ENCODE assay signal across 4 cellular contexts in the genomic region with DNA sequence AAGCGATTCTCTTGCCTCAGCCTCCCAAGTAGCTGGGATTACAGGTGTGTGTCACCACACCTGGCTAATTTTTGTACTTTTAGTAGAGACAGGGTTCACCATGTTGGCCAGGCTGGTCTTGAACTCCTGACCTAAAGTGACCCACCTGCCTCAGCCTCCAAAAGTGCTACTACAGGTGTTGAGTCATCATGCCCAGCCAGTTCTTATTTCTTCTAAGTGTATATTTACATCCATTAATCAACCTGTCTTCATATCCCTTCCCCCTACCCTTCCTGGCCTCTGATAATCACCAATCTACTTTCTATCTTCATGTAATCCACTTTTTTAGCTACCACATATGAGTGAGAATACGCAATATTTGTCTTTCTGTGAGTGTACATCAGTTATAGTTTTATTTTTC. TPM values are rescaled to one million over a fixed set of nuclear protein-coding genes. Genes with fewer than 3 reads are reported as not detected.
"Had no signal": no experiment of that assay in that cellular context is flagged by ENCODE, and none has a peak within 500 bp of the region (broad histone marks: within the 10 kb centered on the region; RNA-seq: fewer than 3 reads in every experiment).

No MANE protein-coding gene starts in this region.

RNA-seq across cellular contexts. Expression of a gene that starts 42.4 kb away (rescaled TPM):
- total RNA-seq: GM23248, H1, H9, IMR-90 had no signal
- polyA plus RNA-seq: GM23248, H1, IMR-90 had no signal

RNA-seq across cellular contexts. Expression of a gene that starts 53.7 kb away (rescaled TPM):
- total RNA-seq: GM23248, H1, H9, IMR-90 had no signal
- polyA plus RNA-seq: GM23248, H1, IMR-90 had no signal
